8 cellular contexts compared by ENCODE assay signal in the genomic region with DNA sequence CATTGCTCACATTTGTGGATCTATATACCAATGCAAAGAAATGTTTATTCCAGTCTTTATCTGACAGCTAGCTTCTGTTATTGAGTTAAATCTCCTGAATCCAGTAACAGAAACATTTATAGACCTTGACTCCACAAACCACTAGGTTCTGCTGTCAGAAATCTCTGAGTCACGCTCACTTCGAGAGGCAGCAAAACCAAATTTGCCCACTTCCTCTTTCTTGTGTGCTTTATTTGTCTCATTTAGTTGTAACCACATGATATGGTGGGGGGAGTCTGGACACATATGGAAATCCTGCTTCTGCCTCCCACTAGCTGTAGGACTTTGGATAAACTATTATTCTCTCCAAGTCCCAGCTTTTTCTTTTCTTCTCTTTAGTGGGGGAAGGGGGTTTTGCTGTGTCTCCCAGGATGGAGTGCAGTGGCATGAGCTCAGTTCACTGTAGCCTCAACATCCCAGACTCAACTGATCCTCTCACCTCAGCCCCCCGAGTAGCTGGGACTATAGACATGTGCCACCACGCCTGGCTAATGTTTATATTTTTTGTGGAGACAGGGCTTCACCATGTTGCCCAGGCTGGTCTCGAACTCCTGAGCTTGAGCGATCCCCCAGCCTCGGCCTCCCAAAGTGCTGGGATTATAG. TPM values are rescaled to one million over a fixed set of nuclear protein-coding genes. Genes with fewer than 3 reads are reported as not detected.
A peak's percentile ranks its signal among the peaks of the same experiment; 100 is the strongest.
DNase-seq lines count a peak whose midpoint lies in the region; ATAC-seq and TF ChIP-seq lines count a peak whose summit lies in the region.

No MANE protein-coding gene starts in this region.

- no peaks in the 10 kb centered on the region for H3K9me3 ChIP-seq in psoas muscle

- TF ChIP-seq CTCF in KMS-11 (conservative IDR thresholded peaks at IDR 0.05; ENCODE audit: low read depth, low read length), result no peak
- TF ChIP-seq CTCF in psoas muscle (IDR thresholded peaks at IDR 0.05), result no peak

- no peaks in the 10 kb centered on the region for H3K27me3 ChIP-seq in KMS-11 (ENCODE audit: insufficient read depth, low read depth)
- no peaks in the 10 kb centered on the region for H3K27me3 ChIP-seq in psoas muscle (ENCODE audit: insufficient read depth in 3 of 3, low read length in 2 of 3)

- H3K27ac ChIP-seq in KMS-11 (peak overlapping the region; percentile 69), psoas muscle (no peak overlapping the region)

- peaks cover 13% of the 10 kb centered on the region for H3K4me1 Mint-ChIP-seq in activated CD4-positive, alpha-beta T cell treated with anti-CD3 and anti-CD28 coated beads for 36 hours
- peaks cover 21% of the 10 kb centered on the region for H3K4me1 Mint-ChIP-seq in activated naive CD8-positive, alpha-beta T cell treated with anti-CD3 and anti-CD28 coated beads, Interleukin-2, amount 50 U/mL, for 24 hours

- no peaks in the 10 kb centered on the region for H4K20me1 ChIP-seq in KMS-11 (ENCODE audit: insufficient read depth)

- no peaks in the 10 kb centered on the region for H3K79me2 ChIP-seq in KMS-11 (ENCODE audit: insufficient read depth, low read depth)

- H3K27me3 Mint-ChIP-seq in activated CD4-positive, alpha-beta T cell treated with anti-CD3 and anti-CD28 coated beads for 36 hours, result peaks cover 8% of the 10 kb centered on the region
- H3K27me3 Mint-ChIP-seq in activated naive CD8-positive, alpha-beta T cell treated with anti-CD3 and anti-CD28 coated beads, Interleukin-2, amount 50 U/mL, for 24 hours, result no peaks in the 10 kb centered on the region

- DNase-seq in activated CD4-positive, alpha-beta T cell treated with anti-CD3 and anti-CD28 coated beads for 36 hours, result peak; percentile 47
- DNase-seq in activated CD4-positive, alpha-beta T cell treated with anti-CD3 and anti-CD28 coated beads for 1 hour, result no peak
- DNase-seq in activated naive CD8-positive, alpha-beta T cell treated with anti-CD3 and anti-CD28 coated beads, Interleukin-2, amount 50 U/mL, for 24 hours, result peak; percentile 13
- peak; percentile 80 for DNase-seq in pons (ENCODE audit: low spot score)
- no peak for DNase-seq in NCI-H187 treated with DMSO at 0.1 percent for 48 hours (lab: John Stamatoyannopoulos, UW)
- DNase-seq in psoas muscle, result no peak

- POLR2A ChIA-PET in activated CD4-positive, alpha-beta T cell treated with anti-CD3 and anti-CD28 coated beads for 36 hours (lab: Charles Lee), result interaction anchor here (0.6 kb wide), 1 partner anchor 27 kb away, joined by 5 read pairs; no protein-coding TSS in a partner anchor

- no peaks in the 10 kb centered on the region for H3K36me3 Mint-ChIP-seq in activated CD4-positive, alpha-beta T cell treated with anti-CD3 and anti-CD28 coated beads for 36 hours (ENCODE audit: low read depth)
- no peaks in the 10 kb centered on the region for H3K36me3 Mint-ChIP-seq in activated naive CD8-positive, alpha-beta T cell treated with anti-CD3 and anti-CD28 coated beads, Interleukin-2, amount 50 U/mL, for 24 hours (ENCODE audit: low read depth)

- H3K4me2 ChIP-seq in KMS-11, result peak overlapping the region; percentile 23

- H2AFZ ChIP-seq in KMS-11 (ENCODE audit: low read depth), result peak overlapping the region; percentile 47; the same call in 1 of the 2 replicates

- H3K27ac Mint-ChIP-seq in activated CD4-positive, alpha-beta T cell treated with anti-CD3 and anti-CD28 coated beads for 36 hours, result no peak overlapping the region
- peak overlapping the region; percentile 27 for H3K27ac Mint-ChIP-seq in activated naive CD8-positive, alpha-beta T cell treated with anti-CD3 and anti-CD28 coated beads, Interleukin-2, amount 50 U/mL, for 24 hours

- H3K4me3 Mint-ChIP-seq in activated CD4-positive, alpha-beta T cell treated with anti-CD3 and anti-CD28 coated beads for 36 hours, result no peak overlapping the region
- no peak overlapping the region for H3K4me3 Mint-ChIP-seq in activated naive CD8-positive, alpha-beta T cell treated with anti-CD3 and anti-CD28 coated beads, Interleukin-2, amount 50 U/mL, for 24 hours

- H3K9me3 Mint-ChIP-seq in activated CD4-positive, alpha-beta T cell treated with anti-CD3 and anti-CD28 coated beads for 36 hours (ENCODE audit: low read depth), result peaks cover under 1% of the 10 kb centered on the region
- H3K9me3 Mint-ChIP-seq in activated naive CD8-positive, alpha-beta T cell treated with anti-CD3 and anti-CD28 coated beads, Interleukin-2, amount 50 U/mL, for 24 hours, result peaks cover 2% of the 10 kb centered on the region

- H3K4me3 ChIP-seq in KMS-11 (IDR thresholded peaks at IDR 0.05; ENCODE audit: insufficient read depth, low read depth, low read length) (no peak overlapping the region), psoas muscle (no peak overlapping the region)

- ATAC-seq in activated CD4-positive, alpha-beta T cell treated with anti-CD3 and anti-CD28 coated beads for 36 hours, result peak; percentile 91
- peak; percentile 88 for ATAC-seq in GM21786 (IDR thresholded peaks at IDR 0.05; ENCODE audit: unreplicated experiment)
- peak; percentile 95 for ATAC-seq in activated naive CD8-positive, alpha-beta T cell treated with anti-CD3 and anti-CD28 coated beads, Interleukin-2, amount 50 U/mL, for 24 hours
- ATAC-seq in psoas muscle, result no peak

- CTCF ChIA-PET in activated CD4-positive, alpha-beta T cell treated with anti-CD3 and anti-CD28 coated beads for 36 hours (lab: Charles Lee), result interaction anchor here (0.5 to 1.2 kb wide), 4 partner anchors 26 to 148 kb away, joined by 3 to 5 read pairs (median 4); no protein-coding TSS in a partner anchor

- 85 to 89% (median 89%) methylated on average over 7 of the region's 7 CpGs for WGBS in psoas muscle, 3 donors

- intact Hi-C loops in activated CD4-positive, alpha-beta T cell treated with anti-CD3 and anti-CD28 coated beads for 36 hours (cut with DNase I, micrococcal nuclease), result loop anchor here (2.0 to 5.0 kb wide), 2 partner anchors 50 to 51 kb away; no protein-coding TSS in a partner anchor
- intact Hi-C loops in psoas muscle (cut with DNase I), result no loop called here

- H3K4me1 ChIP-seq in KMS-11 (ENCODE audit: low read depth, poor library complexity, severe bottlenecking) (peaks cover 66% of the 10 kb centered on the region), psoas muscle (no peaks in the 10 kb centered on the region)

- H3K9ac ChIP-seq in KMS-11, result peak overlapping the region; percentile 9; the same call in 1 of the 2 replicates

- H3K36me3 ChIP-seq in KMS-11 (ENCODE audit: insufficient read depth) (no peaks in the 10 kb centered on the region), psoas muscle (ENCODE audit: insufficient read depth in 1 of 2, low read depth in 1 of 2) (no peaks in the 10 kb centered on the region)

RNA-seq across cellular contexts. Expression of a gene that starts 54.4 kb away (rescaled TPM):
- total RNA-seq in activated CD4-positive, alpha-beta T cell treated with anti-CD3 and anti-CD28 coated beads for 36 hours, result 10 to 100 TPM; 10.9 to 11.6 TPM
- total RNA-seq in psoas muscle, result under 1 TPM; 0.24 to 0.46 (median 0.37) TPM
- under 1 TPM; 0.03 to 0.17 (median 0.08) TPM for polyA plus RNA-seq in psoas muscle

Comparison
In these comparisons a context has a peak if more than half of its experiments do, and no peak if none do; other contexts are left out.
1. DNase-seq: peak in activated CD4-positive, alpha-beta T cell treated with anti-CD3 and anti-CD28 coated beads for 36 hours (single experiment), activated naive CD8-positive, alpha-beta T cell treated with anti-CD3 and anti-CD28 coated beads, Interleukin-2, amount 50 U/mL, for 24 hours (single experiment) and pons (single experiment); none in activated CD4-positive, alpha-beta T cell treated with anti-CD3 and anti-CD28 coated beads for 1 hour (single experiment), NCI-H187 treated with DMSO at 0.1 percent for 48 hours (single experiment) and psoas muscle (0 of 2).
2. ATAC-seq: peak in activated CD4-positive, alpha-beta T cell treated with anti-CD3 and anti-CD28 coated beads for 36 hours (single experiment), GM21786 (single experiment) and activated naive CD8-positive, alpha-beta T cell treated with anti-CD3 and anti-CD28 coated beads, Interleukin-2, amount 50 U/mL, for 24 hours (single experiment); none in psoas muscle (0 of 4).
3. RNA of a gene that starts 54.4 kb away (total RNA-seq): 10.9 to 11.6 TPM in activated CD4-positive, alpha-beta T cell treated with anti-CD3 and anti-CD28 coated beads for 36 hours; 0.24 to 0.46 TPM in psoas muscle; every median in the first group is over 4 times any median in the second.
4. intact Hi-C loops: an anchor here in activated CD4-positive, alpha-beta T cell treated with anti-CD3 and anti-CD28 coated beads for 36 hours (2.0 to 5.0 kb wide); none called in psoas muscle.